ENCODE assay signal across 1 cellular context in the genomic region with DNA sequence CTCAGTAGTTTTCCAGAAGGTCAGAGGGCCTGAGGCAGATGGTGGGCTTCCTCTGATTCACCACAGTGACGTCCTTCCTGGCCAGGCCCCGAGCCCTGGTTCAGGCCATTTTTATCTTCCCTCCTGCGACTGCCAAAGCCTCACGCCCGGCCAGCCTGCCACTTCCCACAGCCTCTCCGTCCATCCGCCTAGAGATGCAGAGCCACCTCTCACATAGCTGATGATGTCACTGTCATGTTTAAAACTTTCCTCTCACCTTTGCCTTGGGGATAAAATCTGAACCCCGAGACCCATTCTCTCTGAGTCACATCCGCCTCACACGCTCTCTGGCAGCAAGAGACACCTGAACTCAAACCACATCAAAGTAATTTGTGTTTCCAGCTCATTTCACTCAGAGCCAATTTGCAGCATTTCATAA.
TF ChIP-seq lines count a peak whose summit lies in the region.

No MANE protein-coding gene starts in this region.

TF ChIP-seq in GM23338, 12 proteins besides CTCF, POLR2A, EP300 and RAD21 (continued from another document):
- TF ChIP-seq EZH2 (IDR thresholded peaks at IDR 0.05; ENCODE audit: low read depth, unreplicated experiment) (no peak), STAT1 (IDR thresholded peaks at IDR 0.05; ENCODE audit: unreplicated experiment) (no peak), ZNF331 (CRISPR knock-in tag; IDR thresholded peaks at IDR 0.05; ENCODE audit: low read depth) (no peak)
